Comparison of ENCODE assay signal across 9 cellular contexts in the genomic region with DNA sequence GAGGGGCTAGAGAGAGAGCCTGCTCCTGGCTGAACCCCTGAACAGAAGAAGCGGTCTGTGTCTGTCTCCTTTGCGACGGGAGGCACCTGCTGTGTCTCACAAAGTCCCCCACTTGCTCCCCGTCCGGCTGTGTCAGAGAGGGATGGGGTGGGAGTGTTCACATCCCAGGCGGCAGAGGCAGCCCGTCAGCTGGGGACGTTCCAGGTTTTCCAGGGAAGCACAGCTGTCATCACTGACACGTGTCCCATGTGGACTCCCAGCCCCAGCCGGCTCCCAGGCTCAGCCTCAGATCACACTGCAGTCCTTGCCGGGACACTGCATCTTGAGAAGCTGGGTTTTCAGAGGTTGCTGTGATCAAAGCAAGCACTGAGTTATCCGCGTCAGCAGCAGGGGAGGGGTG. TPM values are rescaled to one million over a fixed set of nuclear protein-coding genes. Genes with fewer than 3 reads are reported as not detected.
DNase-seq lines count a peak whose midpoint lies in the region; ATAC-seq and TF ChIP-seq lines count a peak whose summit lies in the region.
"Had no signal": no experiment of that assay in that cellular context is flagged by ENCODE, and none has a peak within 500 bp of the region (broad histone marks: within the 10 kb centered on the region; RNA-seq: fewer than 3 reads in every experiment).

No MANE protein-coding gene starts in this region.

- no peaks in the 10 kb centered on the region for H3K9me3 Mint-ChIP-seq in activated naive CD4-positive, alpha-beta T cell treated with anti-CD3 and anti-CD28 coated beads, Interleukin-2, amount 50 U/mL, for 24 hours
- H3K9me3 Mint-ChIP-seq in activated CD4-positive, alpha-beta memory T cell treated with anti-CD3 and anti-CD28 coated beads, Interleukin-2, amount 10 ng/mL, durations not matched to agents 7 days and 5 days = no peaks in the 10 kb centered on the region
- H3K9me3 Mint-ChIP-seq in type B pancreatic cell = no peaks in the 10 kb centered on the region

- H3K4me1 Mint-ChIP-seq in activated naive CD4-positive, alpha-beta T cell treated with anti-CD3 and anti-CD28 coated beads, Interleukin-2, amount 50 U/mL, for 24 hours = peaks cover 10% of the 10 kb centered on the region
- H3K4me1 Mint-ChIP-seq in activated CD4-positive, alpha-beta memory T cell treated with anti-CD3 and anti-CD28 coated beads, Interleukin-2, amount 10 ng/mL, durations not matched to agents 7 days and 5 days = peaks cover 20% of the 10 kb centered on the region
- H3K4me1 Mint-ChIP-seq in type B pancreatic cell (ENCODE audit: unreplicated experiment) = peaks cover 8% of the 10 kb centered on the region

- H3K27ac Mint-ChIP-seq in activated naive CD4-positive, alpha-beta T cell treated with anti-CD3 and anti-CD28 coated beads, Interleukin-2, amount 50 U/mL, for 24 hours = no peak overlapping the region
- H3K27ac Mint-ChIP-seq in activated CD4-positive, alpha-beta memory T cell treated with anti-CD3 and anti-CD28 coated beads, Interleukin-2, amount 10 ng/mL, durations not matched to agents 7 days and 5 days = peak overlapping the region; percentile 35
- no peak overlapping the region for H3K27ac Mint-ChIP-seq in type B pancreatic cell

- H3K4me3 Mint-ChIP-seq in activated naive CD4-positive, alpha-beta T cell treated with anti-CD3 and anti-CD28 coated beads, Interleukin-2, amount 50 U/mL, for 24 hours = peak overlapping the region; percentile 97
- peak overlapping the region; percentile 94 for H3K4me3 Mint-ChIP-seq in activated CD4-positive, alpha-beta memory T cell treated with anti-CD3 and anti-CD28 coated beads, Interleukin-2, amount 10 ng/mL, durations not matched to agents 7 days and 5 days
- peak overlapping the region; percentile 97 for H3K4me3 Mint-ChIP-seq in type B pancreatic cell

- H3K36me3 Mint-ChIP-seq in activated naive CD4-positive, alpha-beta T cell treated with anti-CD3 and anti-CD28 coated beads, Interleukin-2, amount 50 U/mL, for 24 hours = peaks cover 7% of the 10 kb centered on the region
- H3K36me3 Mint-ChIP-seq in activated CD4-positive, alpha-beta memory T cell treated with anti-CD3 and anti-CD28 coated beads, Interleukin-2, amount 10 ng/mL, durations not matched to agents 7 days and 5 days (ENCODE audit: low read depth) = peaks cover 13% of the 10 kb centered on the region
- no peaks in the 10 kb centered on the region for H3K36me3 Mint-ChIP-seq in type B pancreatic cell

- no peaks in the 10 kb centered on the region for H3K27me3 Mint-ChIP-seq in activated naive CD4-positive, alpha-beta T cell treated with anti-CD3 and anti-CD28 coated beads, Interleukin-2, amount 50 U/mL, for 24 hours
- H3K27me3 Mint-ChIP-seq in activated CD4-positive, alpha-beta memory T cell treated with anti-CD3 and anti-CD28 coated beads, Interleukin-2, amount 10 ng/mL, durations not matched to agents 7 days and 5 days = no peaks in the 10 kb centered on the region
- no peaks in the 10 kb centered on the region for H3K27me3 Mint-ChIP-seq in type B pancreatic cell

- TF ChIP-seq CTCF in type B pancreatic cell (conservative IDR thresholded peaks at IDR 0.05) = no peak

- DNase-seq in activated naive CD4-positive, alpha-beta T cell (lab: John Stamatoyannopoulos, UW) = no peak
- DNase-seq in activated CD4-positive, alpha-beta memory T cell treated with anti-CD3 and anti-CD28 coated beads, Interleukin-2, amount 10 ng/mL, durations not matched to agents 7 days and 5 days = no peak
- DNase-seq in left ventricle myocardium superior (peak; percentile 84), type B pancreatic cell (ENCODE audit: extremely low spot score, unreplicated experiment) (peak; percentile 63)

- POLR2A ChIA-PET in activated CD4-positive, alpha-beta memory T cell treated with anti-CD3 and anti-CD28 coated beads, Interleukin-2, amount 10 ng/mL, durations not matched to agents 7 days and 5 days (lab: Charles Lee) = interaction anchor here (2.5 kb wide), 1 partner anchor 38 kb away, joined by 10 read pairs; a partner anchor contains a TSS

- intact Hi-C loops in left ventricle myocardium superior (cut with micrococcal nuclease) = no loop called here

- CTCF ChIA-PET in activated CD4-positive, alpha-beta memory T cell treated with anti-CD3 and anti-CD28 coated beads, Interleukin-2, amount 10 ng/mL, durations not matched to agents 7 days and 5 days (lab: Charles Lee) = interaction anchor here (0.8 to 1.3 kb wide), 2 partner anchors 20 to 114 kb away, joined by 3 read pairs; no protein-coding TSS in a partner anchor

- ATAC-seq in left ventricle myocardium superior (peak; percentile 70), HG03520 (IDR thresholded peaks at IDR 0.05; ENCODE audit: unreplicated experiment) (no peak), GM18873 (IDR thresholded peaks at IDR 0.05; ENCODE audit: low FRiP score, unreplicated experiment) (no peak), HG02642 (IDR thresholded peaks at IDR 0.05; ENCODE audit: poor library complexity, unreplicated experiment) (no peak)

RNA-seq across cellular contexts. Expression of a gene that starts 1.6 kb away (rescaled TPM):
- total RNA-seq in activated CD4-positive, alpha-beta memory T cell treated with anti-CD3 and anti-CD28 coated beads, Interleukin-2, amount 10 ng/mL, durations not matched to agents 7 days and 5 days = 10 to 100 TPM; 49.4 to 51.9 TPM
- total RNA-seq in left ventricle myocardium superior (21.6 TPM), type B pancreatic cell (ENCODE audit: low replicate concordance) (39.3 and 65.4 TPM in 2 replicates)

RNA-seq across cellular contexts. Expression of a gene that starts 6.0 kb away (rescaled TPM):
- total RNA-seq in activated CD4-positive, alpha-beta memory T cell treated with anti-CD3 and anti-CD28 coated beads, Interleukin-2, amount 10 ng/mL, durations not matched to agents 7 days and 5 days = not detected
- total RNA-seq in left ventricle myocardium superior (not detected), type B pancreatic cell (ENCODE audit: low replicate concordance) (not detected in 2 replicates)
- total RNA-seq: thyroid gland had no signal

RNA-seq across cellular contexts. Expression of a gene that starts 19.9 kb away (rescaled TPM):
- total RNA-seq in activated CD4-positive, alpha-beta memory T cell treated with anti-CD3 and anti-CD28 coated beads, Interleukin-2, amount 10 ng/mL, durations not matched to agents 7 days and 5 days = 10 to 100 TPM; 44.2 to 49.4 TPM
- total RNA-seq in left ventricle myocardium superior (53.2 TPM), type B pancreatic cell (ENCODE audit: low replicate concordance) (91.9 and 98.1 TPM in 2 replicates)

RNA-seq across cellular contexts. Expression of a gene that starts 38.8 kb away (rescaled TPM):
- total RNA-seq in activated CD4-positive, alpha-beta memory T cell treated with anti-CD3 and anti-CD28 coated beads, Interleukin-2, amount 10 ng/mL, durations not matched to agents 7 days and 5 days = 10 to 100 TPM; 42.9 to 43.5 TPM
- total RNA-seq in left ventricle myocardium superior = 28.8 TPM
- 1.0 TPM in 1 of 2 replicates, not detected in the other for total RNA-seq in type B pancreatic cell (ENCODE audit: low replicate concordance)

RNA-seq across cellular contexts. Expression of a gene that starts 50.4 kb away (rescaled TPM):
- total RNA-seq in activated CD4-positive, alpha-beta memory T cell treated with anti-CD3 and anti-CD28 coated beads, Interleukin-2, amount 10 ng/mL, durations not matched to agents 7 days and 5 days = 1 to 10 TPM; 1.6 to 2.2 TPM
- total RNA-seq in left ventricle myocardium superior (1.6 TPM), type B pancreatic cell (ENCODE audit: low replicate concordance) (2.2 and 5.0 TPM in 2 replicates)

Comparison
In these comparisons a context has a peak if more than half of its experiments do, and no peak if none do; other contexts are left out.
1. DNase-seq: peak in left ventricle myocardium superior (single experiment) and type B pancreatic cell (single experiment); none in activated naive CD4-positive, alpha-beta T cell (0 of 4) and activated CD4-positive, alpha-beta memory T cell treated with anti-CD3 and anti-CD28 coated beads, Interleukin-2, amount 10 ng/mL, durations not matched to agents 7 days and 5 days (single experiment).
2. Peak in every context shown above with its lines, with median percentiles within 50 percentile points of each other: H3K4me3 Mint-ChIP-seq.